Comparison of ENCODE assay signal across 8 cellular contexts in the genomic region with DNA sequence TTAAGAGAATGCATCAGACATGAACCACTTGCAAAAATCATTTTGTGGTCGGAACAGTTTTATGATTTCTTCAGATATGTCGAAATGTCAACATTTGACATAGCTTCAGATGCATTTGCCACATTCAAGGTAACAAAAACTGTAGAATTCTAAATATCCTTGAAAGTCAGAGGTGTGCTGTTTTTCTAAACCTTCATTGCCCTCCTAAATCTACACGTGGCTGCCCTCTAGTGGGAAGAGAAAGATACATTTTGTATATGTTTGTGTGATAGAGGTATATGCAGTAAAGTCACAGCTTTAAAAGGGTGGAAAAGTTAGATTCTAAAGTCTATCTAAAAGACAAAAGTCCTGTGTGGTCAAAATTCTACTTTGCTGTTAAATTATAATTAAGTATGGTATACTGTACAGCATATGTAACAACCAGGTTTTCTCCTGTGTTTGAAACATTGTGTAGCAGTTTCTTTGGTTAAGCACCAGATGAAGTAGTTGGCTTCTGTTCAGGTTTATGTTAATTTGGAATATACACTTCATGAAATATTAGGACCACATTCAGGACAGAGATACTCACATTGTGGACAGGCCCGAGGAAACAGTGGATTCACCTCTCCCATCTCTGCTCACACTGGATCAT.
A peak's percentile ranks its signal among the peaks of the same experiment; 100 is the strongest.
DNase-seq lines count a peak whose midpoint lies in the region; ATAC-seq and TF ChIP-seq lines count a peak whose summit lies in the region.

No MANE protein-coding gene starts in this region.

- no TSS peak for BruUV-seq in OCI-LY7 (replicated peaks; lab: Mats Ljungman, UMichigan)

- 0 out of 2 replicates have a peak overlapping the region, but pooled peaks have one; percentile 24 for H3K4me2 ChIP-seq in OCI-LY7 (ENCODE audit: low read length)

- peak; percentile 20 for DNase-seq in DMS153 (lab: John Stamatoyannopoulos, UW)
- DNase-seq in OCI-LY7 (ENCODE audit: low spot score) = peak; percentile 70
- peak; percentile 49 for DNase-seq in amniotic epithelial cell (ENCODE audit: low read depth)
- DNase-seq in iris pigment epithelial cell (ENCODE audit: low read depth) = peak; percentile 57
- DNase-seq in thyroid gland = peak in 1 of 2 donors; percentile 12
- DNase-seq in middle frontal gyrus (ENCODE audit: extremely low spot score, low spot score) = no peak

- no peak overlapping the region for H2AFZ ChIP-seq in OCI-LY7 (ENCODE audit: low read length)

- CTCF ChIA-PET in HEK293 (lab: Yijun Ruan, JAX) = interaction anchor here (0.5 to 2.7 kb wide), 51 partner anchors 9 to 1082 kb away, joined by 3 to 17 read pairs (median 4); partner anchors contain the start of gene CAB39
- CTCF ChIA-PET in OCI-LY7 (lab: Charles Lee; ENCODE audit: unreplicated experiment) = interaction anchor here (0.5 to 1.5 kb wide), 2 partner anchors 14 to 85 kb away, joined by 3 to 7 read pairs; no protein-coding TSS in a partner anchor

- H3K27ac ChIP-seq in HEK293 (ENCODE audit: extremely low read depth, low read depth, low read length) (no peak overlapping the region), OCI-LY7 (ENCODE audit: low read depth, low read length, poor library complexity, severe bottlenecking) (no peak overlapping the region), thyroid gland (no peak overlapping the region)

- H3K79me2 ChIP-seq in OCI-LY7 (ENCODE audit: insufficient read depth, low read depth, low read length) = no peaks in the 10 kb centered on the region

- no peak overlapping the region for H3K4me3 ChIP-seq in HEK293 (ENCODE audit: low read depth, low read length)
- H3K4me3 ChIP-seq in OCI-LY7 (ENCODE audit: low read depth, low read length, poor library complexity, severe bottlenecking) = no peak overlapping the region
- H3K4me3 ChIP-seq in thyroid gland (replicated peaks in 1 of 3) = no peak overlapping the region

- ATAC-seq in GM21528 (IDR thresholded peaks at IDR 0.05; ENCODE audit: low FRiP score, unreplicated experiment) = no peak

- TF ChIP-seq CTCF in HEK293 (tag by site-specific recombination; IDR thresholded peaks at IDR 0.05) (no peak), OCI-LY7 (conservative IDR thresholded peaks at IDR 0.05; ENCODE audit: low read length) (peak; percentile 98), thyroid gland (IDR thresholded peaks at IDR 0.05) (peak; percentile 19 to 71 (median 55))

- TF ChIP-seq POLR2A in thyroid gland (IDR thresholded peaks at IDR 0.05) = no peak

- H3K9me2 ChIP-seq in OCI-LY7 (ENCODE audit: insufficient read depth, low read length) = no peaks in the 10 kb centered on the region

- POLR2A ChIA-PET in HEK293 (lab: Yijun Ruan, JAX) = interaction anchor here (0.9 kb wide), 1 partner anchor 85 kb away, joined by 4 read pairs; no protein-coding TSS in a partner anchor
- POLR2A ChIA-PET in OCI-LY7 (lab: Charles Lee) = interaction anchor here (0.8 to 1.5 kb wide), 3 partner anchors 11 to 185 kb away, joined by 3 read pairs; no protein-coding TSS in a partner anchor

- no peaks in the 10 kb centered on the region for H3K27me3 ChIP-seq in thyroid gland

- WGBS in thyroid gland, 2 donors = 56 to 57% methylated on average over 4 of the region's 4 CpGs

- H3K4me1 ChIP-seq in HEK293 (ENCODE audit: control insufficient read depth, insufficient read depth, low read length) = peaks cover 10% of the 10 kb centered on the region
- peaks cover 27% of the 10 kb centered on the region for H3K4me1 ChIP-seq in OCI-LY7 (ENCODE audit: insufficient read depth, low read length, poor library complexity, severe bottlenecking)
- H3K4me1 ChIP-seq in thyroid gland = peaks cover 0 to 8% of the 10 kb centered on the region in 2 donors

- intact Hi-C loops in OCI-LY7 (cut with micrococcal nuclease; ENCODE audit: unreplicated experiment) = loop anchor here (1.0 to 5.0 kb wide), 3 partner anchors 86 to 792 kb away; partner anchors contain the start of gene CAB39
- intact Hi-C loops in thyroid gland (cut with DNase I) = loop anchor here (5.0 kb wide), 1 partner anchor 87 kb away; the partner anchor contains the start of gene CAB39

- H3K9me3 ChIP-seq in HEK293 (ENCODE audit: control insufficient read depth, insufficient read depth, low read depth, low read length) (no peaks in the 10 kb centered on the region), OCI-LY7 (ENCODE audit: low read length) (no peaks in the 10 kb centered on the region), thyroid gland (no peaks in the 10 kb centered on the region)

- H4K20me1 ChIP-seq in OCI-LY7 (ENCODE audit: insufficient read depth, low read length) = peaks cover 6% of the 10 kb centered on the region; the same call in 1 of the 2 replicates

- H3K36me3 ChIP-seq in HEK293 (ENCODE audit: control insufficient read depth in 2 of 2, insufficient read depth in 1 of 2, low read length in 2 of 2) (peaks cover 9 to 39% of the 10 kb centered on the region in 2 experiments; a peak in 2 of 3 replicates), OCI-LY7 (ENCODE audit: insufficient read depth, low read length) (peaks cover 68% of the 10 kb centered on the region), thyroid gland (peaks cover 0 to 6% of the 10 kb centered on the region in 2 donors)

TF ChIP-seq in HEK293, 187 proteins besides CTCF, POLR2A, EP300 and RAD21:
- TF ChIP-seq SP3 (tag by site-specific recombination; IDR thresholded peaks at IDR 0.05) (no peak), ZNF654 (tag by site-specific recombination; IDR thresholded peaks at IDR 0.05; ENCODE audit: low read depth) (peak; percentile 53), ZNF555 (tag by site-specific recombination; conservative IDR thresholded peaks at IDR 0.05) (no peak), ZNF37A (tag by site-specific recombination; IDR thresholded peaks at IDR 0.05) (no peak)
